8 cellular contexts compared by ENCODE assay signal in the genomic region with DNA sequence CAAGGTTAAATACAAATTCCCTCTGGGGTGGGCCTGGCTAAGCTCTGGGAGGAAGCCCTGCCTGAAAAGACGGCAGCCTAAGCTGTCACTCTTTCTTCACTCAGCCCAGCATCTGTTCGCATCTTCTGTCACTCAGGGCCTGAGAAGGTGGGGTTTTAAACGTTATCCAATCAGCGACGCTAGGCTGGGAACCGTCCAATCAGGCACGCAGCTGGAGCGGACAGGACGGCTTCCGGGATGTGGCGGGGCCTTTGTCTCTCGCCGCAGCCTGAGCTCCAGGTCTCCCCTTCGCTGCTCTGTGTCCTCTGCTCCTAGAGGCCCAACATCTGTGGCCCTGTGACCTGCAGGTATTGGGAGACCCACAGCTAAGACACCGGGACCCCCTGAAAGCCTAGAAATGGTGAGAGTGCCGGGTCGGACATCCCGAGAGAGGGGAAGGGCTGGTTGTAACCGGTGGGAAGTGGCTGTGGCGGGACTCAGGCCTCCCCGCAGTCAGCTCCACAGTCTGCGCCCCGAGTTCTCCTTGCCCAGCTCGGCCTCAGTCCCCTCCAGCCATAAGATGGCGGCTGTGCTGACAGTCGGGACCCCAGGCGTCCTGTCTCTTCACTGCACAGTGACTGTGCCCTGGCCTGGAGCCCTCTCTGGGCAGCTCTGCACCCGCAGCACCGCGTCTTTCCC. TPM values are rescaled to one million over a fixed set of nuclear protein-coding genes. Genes with fewer than 3 reads are reported as not detected.
DNase-seq lines count a peak whose midpoint lies in the region; ATAC-seq and TF ChIP-seq lines count a peak whose summit lies in the region.

TSS of gene ZNF431 (plus strand) at position 254 of the 678 bp plus-strand sequence. CDS start at position 398, 144 bp downstream.

- TF ChIP-seq CTCF in heart right ventricle (IDR thresholded peaks at IDR 0.05) (no peak), type B pancreatic cell (conservative IDR thresholded peaks at IDR 0.05) (no peak)

- H3K27me3 Mint-ChIP-seq in T-helper 1 cell treated with Interleukin-12 subunit alpha and Interleukin-12 subunit beta and Interleukin-4 antibody, amounts not matched to agents 30 μg/mL and 1 μg/mL, for 36 hours (ENCODE audit: low read depth) = no peaks in the 10 kb centered on the region
- no peaks in the 10 kb centered on the region for H3K27me3 Mint-ChIP-seq in type B pancreatic cell

- peaks cover 20% of the 10 kb centered on the region for H3K4me1 Mint-ChIP-seq in T-helper 1 cell treated with Interleukin-12 subunit alpha and Interleukin-12 subunit beta and Interleukin-4 antibody, amounts not matched to agents 30 μg/mL and 1 μg/mL, for 36 hours (ENCODE audit: low read depth)
- H3K4me1 Mint-ChIP-seq in type B pancreatic cell (ENCODE audit: unreplicated experiment) = peaks cover 5% of the 10 kb centered on the region

- H3K4me3 ChIP-seq in heart right ventricle = peak within 1 kb of the TSS; percentile 43 to 87 (median 70)

- ATAC-seq in HG02884 (IDR thresholded peaks at IDR 0.05; ENCODE audit: unreplicated experiment) (peak; percentile 99), heart right ventricle (peak; percentile 98 to 100 (median 99))

- DNase-seq in NCI-H1694 treated with DMSO at 0.1 percent for 48 hours (lab: John Stamatoyannopoulos, UW) (peak; percentile 91), amniotic epithelial cell (ENCODE audit: low read depth) (peak; percentile 95), heart right ventricle (peak; percentile 89 to 95), posterior cingulate gyrus (peak; percentile 87 to 99 (median 94)), type B pancreatic cell (ENCODE audit: extremely low spot score, unreplicated experiment) (peak; percentile 88)

- peak within 1 kb of the TSS; percentile 92 for H3K27ac Mint-ChIP-seq in T-helper 1 cell treated with Interleukin-12 subunit alpha and Interleukin-12 subunit beta and Interleukin-4 antibody, amounts not matched to agents 30 μg/mL and 1 μg/mL, for 36 hours
- H3K27ac Mint-ChIP-seq in type B pancreatic cell = peak within 1 kb of the TSS; percentile 99

- H3K27me3 ChIP-seq in heart right ventricle = no peaks in the 10 kb centered on the region

- H3K36me3 ChIP-seq in heart right ventricle = peaks cover 0 to 36% (median 21%) of the 10 kb centered on the region in 9 donors

- intact Hi-C loops in heart right ventricle (cut with DNase I) = loop anchor here in 3 of 10 donors (5.0 to 10.0 kb wide), 2 partner anchors 57 to 120 kb away; partner anchors contain the start of genes ZNF714 (in 2 of the 3) and ZNF430 (in 1 of the 3)
- intact Hi-C loops in posterior cingulate gyrus (cut with DNase I) = no loop called here

- 0% methylated on average over 30 of the region's 30 CpGs for WGBS in heart right ventricle, 2 donors

- H3K9me3 Mint-ChIP-seq in T-helper 1 cell treated with Interleukin-12 subunit alpha and Interleukin-12 subunit beta and Interleukin-4 antibody, amounts not matched to agents 30 μg/mL and 1 μg/mL, for 36 hours = peaks cover 16% of the 10 kb centered on the region
- peaks cover 8% of the 10 kb centered on the region for H3K9me3 Mint-ChIP-seq in type B pancreatic cell

- TF ChIP-seq POLR2A in GM15510 (IDR thresholded peaks at IDR 0.05; ENCODE audit: borderline replicate concordance, extremely low read depth, insufficient read length) = peak; percentile 81

- H3K4me1 ChIP-seq in heart right ventricle = peaks cover 0 to 18% (median 13%) of the 10 kb centered on the region in 9 donors

- peaks cover 48% of the 10 kb centered on the region for H3K36me3 Mint-ChIP-seq in T-helper 1 cell treated with Interleukin-12 subunit alpha and Interleukin-12 subunit beta and Interleukin-4 antibody, amounts not matched to agents 30 μg/mL and 1 μg/mL, for 36 hours (ENCODE audit: low read depth)
- H3K36me3 Mint-ChIP-seq in type B pancreatic cell = peaks cover 41% of the 10 kb centered on the region

- H3K9me3 ChIP-seq in heart right ventricle = no peaks in the 10 kb centered on the region

- peak within 1 kb of the TSS; percentile 94 for H3K4me3 Mint-ChIP-seq in T-helper 1 cell treated with Interleukin-12 subunit alpha and Interleukin-12 subunit beta and Interleukin-4 antibody, amounts not matched to agents 30 μg/mL and 1 μg/mL, for 36 hours
- H3K4me3 Mint-ChIP-seq in type B pancreatic cell = peak within 1 kb of the TSS; percentile 99

- peak within 1 kb of the TSS in 9 of 10 donors; percentile 64 to 85 (median 80) for H3K27ac ChIP-seq in heart right ventricle

RNA-seq across cellular contexts. Expression of gene ZNF431, which starts in this region (rescaled TPM):
- total RNA-seq in heart right ventricle = 10 to 100 TPM; 10.9 to 19.6 (median 15.1) TPM
- polyA plus RNA-seq in heart right ventricle = 10 to 100 TPM in 1 of 2 donors, 1 to 10 TPM in 1; 4.0 to 14.6 TPM
- total RNA-seq in type B pancreatic cell (ENCODE audit: low replicate concordance) = 38.0 and 40.6 TPM in 2 replicates

Comparison
In these comparisons a context has a peak if more than half of its experiments do, and no peak if none do; other contexts are left out.
1. Peak in every context shown above with its lines: DNase-seq, ATAC-seq, H3K4me3 ChIP-seq and H3K27ac ChIP-seq.